Comparison of ENCODE assay signal across 8 cellular contexts in the genomic region with DNA sequence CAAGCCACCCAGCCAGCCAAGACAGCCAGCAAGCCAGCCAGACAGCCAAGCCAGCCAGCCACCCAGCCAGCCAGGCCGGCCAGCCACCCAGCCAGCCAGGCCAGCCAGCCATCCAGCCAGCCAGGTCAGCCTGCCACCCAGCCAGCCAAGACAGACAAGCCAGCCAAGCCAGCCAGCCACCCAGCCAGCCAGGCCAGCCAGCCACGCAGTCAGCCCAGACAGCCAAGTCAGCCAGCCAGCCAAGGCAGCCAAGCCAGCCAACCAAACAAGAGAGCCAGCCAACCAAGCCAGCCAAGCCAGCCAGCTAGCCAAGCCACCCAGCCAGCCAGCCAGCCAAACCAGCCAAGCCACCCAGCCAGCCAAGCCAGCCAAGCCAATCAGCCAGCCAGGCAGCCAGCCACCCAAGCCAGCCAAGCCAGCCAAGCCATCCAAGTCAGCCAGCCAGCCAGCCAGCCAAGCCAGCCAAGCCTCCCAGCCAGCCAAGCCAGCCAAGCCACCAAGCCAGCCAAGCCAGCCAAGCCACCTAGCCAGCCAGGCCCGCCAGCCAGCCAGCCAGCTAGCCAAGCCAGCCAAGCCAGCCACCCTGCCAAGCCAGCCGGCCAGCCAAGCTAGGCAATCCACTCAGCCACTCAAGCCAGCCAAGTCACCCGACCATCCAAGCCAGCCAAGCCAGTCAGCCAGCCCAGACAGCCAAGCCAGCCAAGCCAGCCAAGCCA.
A peak's percentile ranks its signal among the peaks of the same experiment; 100 is the strongest.
DNase-seq lines count a peak whose midpoint lies in the region; ATAC-seq and TF ChIP-seq lines count a peak whose summit lies in the region.
"Not testable (repeated sequence)": the region's sequence is repeated elsewhere in the genome, so short reads cannot be mapped to it uniquely, and the experiment has no call there.

No MANE protein-coding gene starts in this region.

- not testable (repeated sequence) for H3K4me3 ChIP-seq in MG63; right cardiac atrium (ENCODE audit: low read length); stomach

- not testable (repeated sequence) for H3K9me3 Mint-ChIP-seq in natural killer cell

- TF ChIP-seq CTCF in natural killer cell (IDR thresholded peaks at IDR 0.05); stomach (IDR thresholded peaks at IDR 0.05): not testable (repeated sequence)

- H3K27ac ChIP-seq in right cardiac atrium (ENCODE audit: low read length); stomach: not testable (repeated sequence)

- not testable (repeated sequence) for H3K36me3 ChIP-seq in MG63, stomach

- ATAC-seq in right cardiac atrium: peak in 1 of 2 donors; percentile 69
- not testable (repeated sequence) for ATAC-seq in natural killer cell

- DNase-seq in Ammon's horn (ENCODE audit: low spot score): peak; percentile 14
- peak; percentile 35 for DNase-seq in MG63
- DNase-seq in T-helper 1 cell: peak in 3 of 5 donors; percentile 12 to 41 (median 39)
- DNase-seq in activated gamma-delta T cell treated with anti-CD3 and anti-CD28 coated beads, Interleukin-2, amount 50 U/mL, for 16 hours (ENCODE audit: low read depth): peak; percentile 34
- DNase-seq in ecto neural progenitor cell (ENCODE audit: low spot score): peak; percentile 43
- DNase-seq in right cardiac atrium: peak; percentile 21 to 60 (median 59)
- peak; percentile 39 for DNase-seq in natural killer cell
- DNase-seq in stomach: peak; percentile 48

- H3K4me1 ChIP-seq in right cardiac atrium (ENCODE audit: control insufficient read depth, insufficient read depth, low read length); stomach: not testable (repeated sequence)

- H3K27ac Mint-ChIP-seq in natural killer cell: not testable (repeated sequence)

- H3K4me3 Mint-ChIP-seq in natural killer cell: not testable (repeated sequence)

- H3K27me3 ChIP-seq in MG63; right cardiac atrium (ENCODE audit: control insufficient read depth, insufficient read depth); stomach: not testable (repeated sequence)

- not testable (repeated sequence) for H3K27me3 Mint-ChIP-seq in natural killer cell (ENCODE audit: low read depth in 2 of 2)

- not testable (repeated sequence) for H3K9me3 ChIP-seq in MG63; right cardiac atrium (ENCODE audit: control insufficient read depth, low read length)
- peaks cover 0 to 36% (median 2%) of the 10 kb centered on the region in 4 donors for H3K9me3 ChIP-seq in stomach

- TF ChIP-seq EP300 in stomach (IDR thresholded peaks at IDR 0.05): not testable (repeated sequence)

- 55% methylated on average over 5 of the region's 5 CpGs for WGBS in right cardiac atrium
- WGBS in stomach, 5 donors: 34 to 60% (median 45%) methylated on average over 1 to 5 of the region's 5 CpGs; no CpG with 5 or more reads in 1 of the 5 donors

- not testable (repeated sequence) for H3K36me3 Mint-ChIP-seq in natural killer cell

- intact Hi-C loops in right cardiac atrium (cut with DNase I); natural killer cell (cut with micrococcal nuclease); stomach (cut with DNase I; ENCODE audit: low total_unique reads): not testable (repeated sequence)

- not testable (repeated sequence) for TF ChIP-seq POLR2A in stomach (IDR thresholded peaks at IDR 0.05)

- not testable (repeated sequence) for H3K4me1 Mint-ChIP-seq in natural killer cell
